Comparison of ENCODE assay signal across 22 cellular contexts in genomic region chrX:21493226-21493850, GRCh38.
DNase-seq lines count a peak whose midpoint lies in the region; ATAC-seq and TF ChIP-seq lines count a peak whose summit lies in the region.
"Had no signal": no experiment of that assay in that cellular context is flagged by ENCODE, and none has a peak within 500 bp of the region (broad histone marks: within the 10 kb centered on the region; RNA-seq: fewer than 3 reads in every experiment).

No MANE protein-coding gene starts in this region.

- peak overlapping the region; percentile 67; the same call in 1 of the 2 replicates for H3K27ac Mint-ChIP-seq in GM23338
- H3K27ac Mint-ChIP-seq: activated CD4-positive, alpha-beta T cell treated with anti-CD3 and anti-CD28 coated beads for 36 hours; activated naive CD8-positive, alpha-beta T cell treated with anti-CD3 and anti-CD28 coated beads, Interleukin-2, amount 10 ng/mL, durations not matched to agents 7 days and 5 days; endodermal cell; natural killer cell treated with Interleukin-12 subunit alpha and Interleukin-12 subunit beta and Interleukin-15 and Interleukin-18, amount 100 ng/mL, for 72 hours had no signal

- peak; percentile 9 for DNase-seq in BE2C
- DNase-seq in GM23338 (ENCODE audit: low spot score), result no peak
- DNase-seq in NCI-H2171 treated with DMSO at 0.1 percent for 48 hours (lab: John Stamatoyannopoulos, UW), result peak; percentile 38
- peak; percentile 23 for DNase-seq in dermis blood vessel endothelial cell
- DNase-seq in GDM1 (lab: John Stamatoyannopoulos, UW), result no peak
- DNase-seq in hippocampal formation (lab: John Stamatoyannopoulos, UW), result no peak
- no peak for DNase-seq in cardiac septum (ENCODE audit: low spot score)
- no peak for DNase-seq in DMS153 treated with DMSO at 0.1 percent for 48 hours (lab: John Stamatoyannopoulos, UW; ENCODE audit: unreplicated experiment)
- DNase-seq: activated CD4-positive, alpha-beta T cell treated with anti-CD3 and anti-CD28 coated beads for 36 hours; activated naive CD8-positive, alpha-beta T cell treated with anti-CD3 and anti-CD28 coated beads, Interleukin-2, amount 10 ng/mL, durations not matched to agents 7 days and 5 days; central memory CD4-positive, alpha-beta T cell; endodermal cell; GF-D8; kidney glomerular epithelial cell; MM.1S; NCI-H2081 treated with DMSO at 0.1 percent for 48 hours; NK-92 treated with Interleukin-12 subunit alpha and Interleukin-12 subunit beta, amount 100 ng/mL, for 24 hours; psoas muscle; stimulated activated CD4-positive, alpha-beta T cell treated with anti-CD3 and anti-CD28 coated beads, Interleukin-4, amount 100 ng/mL, for 4 hours had no signal

- no peak overlapping the region for H2AFZ ChIP-seq in GM23338

- H3K4me1 Mint-ChIP-seq in GM23338, result peaks cover 11% of the 10 kb centered on the region; the same call in 2 of the 3 replicates
- H3K4me1 Mint-ChIP-seq: activated CD4-positive, alpha-beta T cell treated with anti-CD3 and anti-CD28 coated beads for 36 hours; activated naive CD8-positive, alpha-beta T cell treated with anti-CD3 and anti-CD28 coated beads, Interleukin-2, amount 10 ng/mL, durations not matched to agents 7 days and 5 days had no signal

- TF ChIP-seq CTCF in BE2C (IDR thresholded peaks at IDR 0.05; ENCODE audit: low read depth, low read length) (no peak), GM23338 (conservative IDR thresholded peaks at IDR 0.05; ENCODE audit: low read depth in 2 of 2) (no peak)

- H3K4me3 ChIP-seq in BE2C (ENCODE audit: low read depth, low read length) (no peak overlapping the region), GM23338 (no peak overlapping the region)
- H3K4me3 ChIP-seq: psoas muscle, suprapubic skin, vagina had no signal

- H3F3A ChIP-seq in GM23338 (replicated peaks; ENCODE audit: low read depth), result no peaks in the 10 kb centered on the region

- no peaks in the 10 kb centered on the region for H3K79me2 ChIP-seq in GM23338 (replicated peaks; ENCODE audit: insufficient read depth)

- no peaks in the 10 kb centered on the region for H3K9me3 ChIP-seq in BE2C
- H3K9me3 ChIP-seq: psoas muscle, suprapubic skin, vagina had no signal

- H3K36me3 Mint-ChIP-seq in GM23338 (ENCODE audit: low read depth), result no peaks in the 10 kb centered on the region
- H3K36me3 Mint-ChIP-seq: activated naive CD8-positive, alpha-beta T cell treated with anti-CD3 and anti-CD28 coated beads, Interleukin-2, amount 10 ng/mL, durations not matched to agents 7 days and 5 days; natural killer cell treated with Interleukin-12 subunit alpha and Interleukin-12 subunit beta and Interleukin-15 and Interleukin-18, amount 100 ng/mL, for 72 hours had no signal

- ATAC-seq in GM23338, result no peak
- ATAC-seq: activated CD4-positive, alpha-beta T cell treated with anti-CD3 and anti-CD28 coated beads for 36 hours; natural killer cell treated with Interleukin-12 subunit alpha and Interleukin-12 subunit beta and Interleukin-15 and Interleukin-18, amount 100 ng/mL, for 72 hours; psoas muscle had no signal

- H3K9me3 Mint-ChIP-seq in GM23338, result no peaks in the 10 kb centered on the region
- H3K9me3 Mint-ChIP-seq: activated naive CD8-positive, alpha-beta T cell treated with anti-CD3 and anti-CD28 coated beads, Interleukin-2, amount 10 ng/mL, durations not matched to agents 7 days and 5 days; endodermal cell; natural killer cell treated with Interleukin-12 subunit alpha and Interleukin-12 subunit beta and Interleukin-15 and Interleukin-18, amount 100 ng/mL, for 72 hours had no signal

- H3K27me3 ChIP-seq in BE2C, result no peaks in the 10 kb centered on the region
- H3K27me3 ChIP-seq in GM23338 (ENCODE audit: insufficient read depth), result no peaks in the 10 kb centered on the region
- H3K27me3 ChIP-seq: suprapubic skin, vagina had no signal

- H3K9me2 ChIP-seq in GM23338 (ENCODE audit: insufficient read depth), result no peaks in the 10 kb centered on the region

- no peak overlapping the region for H3K4me2 ChIP-seq in GM23338

- no peaks in the 10 kb centered on the region; the same call in 1 of the 2 replicates for H4K20me1 ChIP-seq in GM23338 (replicated peaks; ENCODE audit: insufficient read depth)

- no peaks in the 10 kb centered on the region for H3K27me3 Mint-ChIP-seq in GM23338 (ENCODE audit: insufficient read depth, low read depth, poor library complexity)
- H3K27me3 Mint-ChIP-seq: activated CD4-positive, alpha-beta T cell treated with anti-CD3 and anti-CD28 coated beads for 36 hours; activated naive CD8-positive, alpha-beta T cell treated with anti-CD3 and anti-CD28 coated beads, Interleukin-2, amount 10 ng/mL, durations not matched to agents 7 days and 5 days; natural killer cell treated with Interleukin-12 subunit alpha and Interleukin-12 subunit beta and Interleukin-15 and Interleukin-18, amount 100 ng/mL, for 72 hours had no signal

- no peaks in the 10 kb centered on the region for H3K36me3 ChIP-seq in BE2C
- H3K36me3 ChIP-seq in GM23338 (ENCODE audit: insufficient read depth), result no peaks in the 10 kb centered on the region
- H3K36me3 ChIP-seq: suprapubic skin, vagina had no signal

- H3K4me3 Mint-ChIP-seq in GM23338, result no peak overlapping the region
- H3K4me3 Mint-ChIP-seq: activated CD4-positive, alpha-beta T cell treated with anti-CD3 and anti-CD28 coated beads for 36 hours; activated naive CD8-positive, alpha-beta T cell treated with anti-CD3 and anti-CD28 coated beads, Interleukin-2, amount 10 ng/mL, durations not matched to agents 7 days and 5 days; endodermal cell; natural killer cell treated with Interleukin-12 subunit alpha and Interleukin-12 subunit beta and Interleukin-15 and Interleukin-18, amount 100 ng/mL, for 72 hours had no signal

- H3K4me1 ChIP-seq in BE2C (peaks cover 3% of the 10 kb centered on the region), GM23338 (ENCODE audit: insufficient read depth) (peaks cover 13% of the 10 kb centered on the region; the same call in 1 of the 2 replicates)
- H3K4me1 ChIP-seq: psoas muscle, suprapubic skin, vagina had no signal

- intact Hi-C loops in cardiac septum (cut with DNase I), result no loop called here

- no peak overlapping the region for H3K27ac ChIP-seq in GM23338 (ENCODE audit: low read depth)
- H3K27ac ChIP-seq: psoas muscle, suprapubic skin, vagina had no signal

TF ChIP-seq in GM23338, 12 proteins besides CTCF, POLR2A, EP300 and RAD21:
- TF ChIP-seq ZNF331 (CRISPR knock-in tag; IDR thresholded peaks at IDR 0.05; ENCODE audit: low read depth) (no peak), STAT1 (IDR thresholded peaks at IDR 0.05; ENCODE audit: unreplicated experiment) (no peak), JUNB (IDR thresholded peaks at IDR 0.05; ENCODE audit: unreplicated experiment) (no peak)
TF ChIP-seq in GM23338: peak in this region for 0.

Comparison
In these comparisons a context has a peak if more than half of its experiments do, and no peak if none do; other contexts are left out.
1. DNase-seq: peak in BE2C (single experiment), NCI-H2171 treated with DMSO at 0.1 percent for 48 hours (single experiment) and dermis blood vessel endothelial cell (single experiment); none in GM23338 (single experiment), GDM1 (single experiment), hippocampal formation (0 of 2), cardiac septum (single experiment) and DMS153 treated with DMSO at 0.1 percent for 48 hours (single experiment).